Comparison of ENCODE assay signal across 20 cellular contexts in the genomic region with DNA sequence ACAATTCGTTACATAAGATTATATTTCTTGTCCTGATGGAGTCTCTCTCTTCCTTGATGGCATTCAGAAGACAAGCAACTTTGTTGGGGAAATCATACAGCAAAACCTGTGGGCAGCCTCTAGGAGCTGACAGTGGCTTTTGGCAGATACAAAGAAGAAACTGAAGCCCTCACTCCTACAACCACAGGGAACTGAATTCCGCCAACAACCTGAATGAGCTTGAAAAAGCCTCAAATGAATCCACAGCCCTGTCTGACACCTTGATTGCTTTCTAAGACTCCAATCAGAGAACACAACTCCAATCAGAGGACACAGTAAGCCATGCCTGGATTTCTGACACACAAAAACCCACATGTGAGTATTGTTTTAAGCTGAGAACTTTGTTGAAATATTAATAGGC.
"Had no signal": no experiment of that assay in that cellular context is flagged by ENCODE, and none has a peak within 500 bp of the region (broad histone marks: within the 10 kb centered on the region; RNA-seq: fewer than 3 reads in every experiment).

No MANE protein-coding gene starts in this region.

- H3K27ac ChIP-seq: parathyroid adenoma, right atrium auricular region, stomach, testis, tibial artery had no signal

- H3K9me3 ChIP-seq: mucosa of descending colon, testis, tibial artery had no signal

- H3K79me2 ChIP-seq: parathyroid adenoma had no signal

- H3K4me1 ChIP-seq: parathyroid adenoma, right atrium auricular region, stomach, testis, tibial artery had no signal

- H3K4me3 ChIP-seq: lung, mucosa of descending colon, right atrium auricular region, stomach, testis, tibial artery had no signal

- ATAC-seq: effector memory CD8-positive, alpha-beta T cell; left lobe of liver; mucosa of descending colon; natural killer cell treated with Interleukin-12 subunit alpha and Interleukin-12 subunit beta and Interleukin-15 and Interleukin-18, amount 100 ng/mL, for 72 hours; sciatic nerve; stimulated activated effector memory CD8-positive, alpha-beta T cell treated with anti-CD3 and anti-CD28 coated beads, Interleukin-12 subunit alpha, Interleukin-12 subunit beta, amount 100 ng/mL, for 72 hours had no signal

- H3K9ac ChIP-seq: parathyroid adenoma had no signal

- FAIRE-seq: frontal cortex, kidney had no signal

- H3K27me3 ChIP-seq: right atrium auricular region, stomach, testis, tibial artery had no signal

- H3K36me3 ChIP-seq: right atrium auricular region, stomach, tibial artery had no signal

- H2AFZ ChIP-seq: parathyroid adenoma had no signal

- DNase-seq: cortex of kidney; effector memory CD8-positive, alpha-beta T cell; hypothalamus; kidney; mucosa of descending colon; naive B cell; stimulated activated CD4-positive, alpha-beta T cell treated with anti-CD3 and anti-CD28 coated beads, Interleukin-2, amount 100 ng/mL, for 24 hours; stimulated activated CD4-positive, alpha-beta T cell treated with anti-CD3 and anti-CD28 coated beads, Interleukin-4, amount 100 ng/mL, for 24 hours; stimulated activated naive CD4-positive, alpha-beta T cell treated with Interleukin-2 at 50 U/mL for 16 hours; stomach; testis; tibial artery had no signal
